Comparison of ENCODE assay signal across 1 cellular context in genomic region chr17:33942414-33942813, GRCh38.
TF ChIP-seq lines count a peak whose summit lies in the region.

No MANE protein-coding gene starts in this region.

TF ChIP-seq in K562, 482 proteins besides CTCF, POLR2A, EP300 and RAD21 (continued from another document and continues in another):
- TF ChIP-seq, protein P1, sequence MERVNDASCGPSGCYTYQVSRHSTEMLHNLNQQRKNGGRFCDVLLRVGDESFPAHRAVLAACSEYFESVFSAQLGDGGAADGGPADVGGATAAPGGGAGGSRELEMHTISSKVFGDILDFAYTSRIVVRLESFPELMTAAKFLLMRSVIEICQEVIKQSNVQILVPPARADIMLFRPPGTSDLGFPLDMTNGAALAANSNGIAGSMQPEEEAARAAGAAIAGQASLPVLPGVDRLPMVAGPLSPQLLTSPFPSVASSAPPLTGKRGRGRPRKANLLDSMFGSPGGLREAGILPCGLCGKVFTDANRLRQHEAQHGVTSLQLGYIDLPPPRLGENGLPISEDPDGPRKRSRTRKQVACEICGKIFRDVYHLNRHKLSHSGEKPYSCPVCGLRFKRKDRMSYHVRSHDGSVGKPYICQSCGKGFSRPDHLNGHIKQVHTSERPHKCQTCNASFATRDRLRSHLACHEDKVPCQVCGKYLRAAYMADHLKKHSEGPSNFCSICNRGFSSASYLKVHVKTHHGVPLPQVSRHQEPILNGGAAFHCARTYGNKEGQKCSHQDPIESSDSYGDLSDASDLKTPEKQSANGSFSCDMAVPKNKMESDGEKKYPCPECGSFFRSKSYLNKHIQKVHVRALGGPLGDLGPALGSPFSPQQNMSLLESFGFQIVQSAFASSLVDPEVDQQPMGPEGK (CRISPR knock-in tag; IDR thresholded peaks at IDR 0.05; ENCODE audit: borderline replicate concordance): no peak
- TF ChIP-seq ZC3H11A (IDR thresholded peaks at IDR 0.05; ENCODE audit: low read depth, low read length) (no peak), RBM15 (IDR thresholded peaks at IDR 0.05; ENCODE audit: insufficient read depth, low read length) (no peak), YBX1 (IDR thresholded peaks at IDR 0.05) (no peak), HDGF (IDR thresholded peaks at IDR 0.05) (no peak), POLR2H (tag; IDR thresholded peaks at IDR 0.05; ENCODE audit: low read depth) (no peak), CREM (IDR thresholded peaks at IDR 0.05; ENCODE audit: low read depth) (0 out of 2 replicates have a peak, but pooled peaks have one; percentile 24), BRD4 (IDR thresholded peaks at IDR 0.05) (no peak), ZNF766 (CRISPR knock-in tag; conservative IDR thresholded peaks at IDR 0.05) (no peak; the same call in 1 of the 2 replicates), FOXK1 (CRISPR knock-in tag; IDR thresholded peaks at IDR 0.05; ENCODE audit: borderline replicate concordance) (no peak), NR1H2 (CRISPR knock-in tag; IDR thresholded peaks at IDR 0.05) (no peak), MAFF (IDR thresholded peaks at IDR 0.05; ENCODE audit: low read length) (peak; percentile 49; the same call in 1 of the 2 replicates), DPF2 (IDR thresholded peaks at IDR 0.05) (peak; percentile 93), KDM1A (IDR thresholded peaks at IDR 0.05) (no peak; a peak in 1 of 4 replicates), TRIM28 (IDR thresholded peaks at IDR 0.05) (no peak), ZBTB2 (IDR thresholded peaks at IDR 0.05) (no peak), ERF (CRISPR knock-in tag; IDR thresholded peaks at IDR 0.05) (no peak), MCM7 (IDR thresholded peaks at IDR 0.05) (no peak), MCM3 (IDR thresholded peaks at IDR 0.05) (no peak), CBX1 (IDR thresholded peaks at IDR 0.05; ENCODE audit: low read depth) (no peak), CEBPZ (IDR thresholded peaks at IDR 0.05; ENCODE audit: borderline replicate concordance, low read depth, low read length) (no peak), LCOR (CRISPR knock-in tag; IDR thresholded peaks at IDR 0.05) (no peak), WHSC1 (IDR thresholded peaks at IDR 0.05; ENCODE audit: low read length) (no peak), NR4A1 (CRISPR knock-in tag; IDR thresholded peaks at IDR 0.05) (no peak), NR4A1 (tag; IDR thresholded peaks at IDR 0.05) (no peak), POLR2B (IDR thresholded peaks at IDR 0.05; ENCODE audit: low read depth, partially characterized antibody) (no peak), ELF4 (CRISPR knock-in tag; IDR thresholded peaks at IDR 0.05) (no peak), ZNF134 (CRISPR knock-in tag; conservative IDR thresholded peaks at IDR 0.05) (no peak), ZNF79 (CRISPR knock-in tag; IDR thresholded peaks at IDR 0.05; ENCODE audit: low read depth) (no peak), CEBPG (CRISPR knock-in tag; IDR thresholded peaks at IDR 0.05) (no peak), CEBPG (tag; conservative IDR thresholded peaks at IDR 0.05 in 1 of 2, IDR thresholded peaks at IDR 0.05 in 1 of 2) (no peak), SIN3B (IDR thresholded peaks at IDR 0.05; ENCODE audit: low read depth) (no peak), RFX5 (IDR thresholded peaks at IDR 0.05; ENCODE audit: low read depth, low read length) (no peak), NFATC3 (IDR thresholded peaks at IDR 0.05) (no peak), SLC30A9 (CRISPR knock-in tag; IDR thresholded peaks at IDR 0.05) (no peak), NCOR1 (IDR thresholded peaks at IDR 0.05) (0 out of 2 replicates have a peak, but pooled peaks have one; percentile 9), BCOR (IDR thresholded peaks at IDR 0.05) (no peak), MCM5 (IDR thresholded peaks at IDR 0.05; ENCODE audit: low read depth) (no peak), FOS (IDR thresholded peaks at IDR 0.05; ENCODE audit: extremely low read depth, insufficient read length) (peak; percentile 78), ZBTB49 (CRISPR knock-in tag; IDR thresholded peaks at IDR 0.05; ENCODE audit: borderline replicate concordance) (no peak), PPARD (CRISPR knock-in tag; IDR thresholded peaks at IDR 0.05) (no peak), ZNF436 (CRISPR knock-in tag; IDR thresholded peaks at IDR 0.05) (no peak), STAG1 (CRISPR knock-in tag; IDR thresholded peaks at IDR 0.05; ENCODE audit: borderline replicate concordance) (no peak), ZNF274 (IDR thresholded peaks at IDR 0.05; ENCODE audit: borderline replicate concordance, low read depth, low read length) (no peak), ZNF830 (CRISPR knock-in tag; IDR thresholded peaks at IDR 0.05) (no peak), ZNF124 (CRISPR knock-in tag; IDR thresholded peaks at IDR 0.05) (no peak), DIDO1 (tag; IDR thresholded peaks at IDR 0.05; ENCODE audit: low read depth) (no peak), C11orf30 (IDR thresholded peaks at IDR 0.05; ENCODE audit: low read depth) (peak; percentile 47; the same call in 1 of the 2 replicates), ZNF408 (CRISPR knock-in tag; IDR thresholded peaks at IDR 0.05; ENCODE audit: low read depth) (no peak), PKNOX1 (IDR thresholded peaks at IDR 0.05) (peak; percentile 98), SRSF9 (IDR thresholded peaks at IDR 0.05; ENCODE audit: borderline replicate concordance, low read depth, low read length) (no peak), HDAC6 (IDR thresholded peaks at IDR 0.05; ENCODE audit: low read depth, low read length) (no peak), NR2C2 (CRISPR knock-in tag; IDR thresholded peaks at IDR 0.05) (no peak), NR2C2 (tag; IDR thresholded peaks at IDR 0.05) (no peak), PCBP2 (IDR thresholded peaks at IDR 0.05; ENCODE audit: low read depth, low read length, poor library complexity, severe bottlenecking) (no peak), ATF1 (CRISPR knock-in tag; IDR thresholded peaks at IDR 0.05) (no peak), ATF1 (tag; IDR thresholded peaks at IDR 0.05) (peak; percentile 80), LARP7 (IDR thresholded peaks at IDR 0.05) (no peak), JUN (IDR thresholded peaks at IDR 0.05; ENCODE audit: borderline replicate concordance, low read depth, low read length) (peak; percentile 99), JUN (CRISPR knock-in tag; IDR thresholded peaks at IDR 0.05; ENCODE audit: borderline replicate concordance) (no peak)
- TF ChIP-seq, protein P2, sequence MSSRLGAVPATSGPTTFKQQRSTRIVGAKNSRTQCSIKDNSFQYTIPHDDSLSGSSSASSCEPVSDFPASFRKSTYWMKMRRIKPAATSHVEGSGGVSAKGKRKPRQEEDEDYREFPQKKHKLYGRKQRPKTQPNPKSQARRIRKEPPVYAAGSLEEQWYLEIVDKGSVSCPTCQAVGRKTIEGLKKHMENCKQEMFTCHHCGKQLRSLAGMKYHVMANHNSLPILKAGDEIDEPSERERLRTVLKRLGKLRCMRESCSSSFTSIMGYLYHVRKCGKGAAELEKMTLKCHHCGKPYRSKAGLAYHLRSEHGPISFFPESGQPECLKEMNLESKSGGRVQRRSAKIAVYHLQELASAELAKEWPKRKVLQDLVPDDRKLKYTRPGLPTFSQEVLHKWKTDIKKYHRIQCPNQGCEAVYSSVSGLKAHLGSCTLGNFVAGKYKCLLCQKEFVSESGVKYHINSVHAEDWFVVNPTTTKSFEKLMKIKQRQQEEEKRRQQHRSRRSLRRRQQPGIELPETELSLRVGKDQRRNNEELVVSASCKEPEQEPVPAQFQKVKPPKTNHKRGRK (tag; IDR thresholded peaks at IDR 0.05): no peak
- TF ChIP-seq, protein P3, sequence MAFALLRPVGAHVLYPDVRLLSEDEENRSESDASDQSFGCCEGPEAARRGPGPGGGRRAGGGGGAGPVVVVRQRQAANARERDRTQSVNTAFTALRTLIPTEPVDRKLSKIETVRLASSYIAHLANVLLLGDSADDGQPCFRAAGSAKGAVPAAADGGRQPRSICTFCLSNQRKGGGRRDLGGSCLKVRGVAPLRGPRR (CRISPR knock-in tag; IDR thresholded peaks at IDR 0.05): no peak
- TF ChIP-seq, protein P4, sequence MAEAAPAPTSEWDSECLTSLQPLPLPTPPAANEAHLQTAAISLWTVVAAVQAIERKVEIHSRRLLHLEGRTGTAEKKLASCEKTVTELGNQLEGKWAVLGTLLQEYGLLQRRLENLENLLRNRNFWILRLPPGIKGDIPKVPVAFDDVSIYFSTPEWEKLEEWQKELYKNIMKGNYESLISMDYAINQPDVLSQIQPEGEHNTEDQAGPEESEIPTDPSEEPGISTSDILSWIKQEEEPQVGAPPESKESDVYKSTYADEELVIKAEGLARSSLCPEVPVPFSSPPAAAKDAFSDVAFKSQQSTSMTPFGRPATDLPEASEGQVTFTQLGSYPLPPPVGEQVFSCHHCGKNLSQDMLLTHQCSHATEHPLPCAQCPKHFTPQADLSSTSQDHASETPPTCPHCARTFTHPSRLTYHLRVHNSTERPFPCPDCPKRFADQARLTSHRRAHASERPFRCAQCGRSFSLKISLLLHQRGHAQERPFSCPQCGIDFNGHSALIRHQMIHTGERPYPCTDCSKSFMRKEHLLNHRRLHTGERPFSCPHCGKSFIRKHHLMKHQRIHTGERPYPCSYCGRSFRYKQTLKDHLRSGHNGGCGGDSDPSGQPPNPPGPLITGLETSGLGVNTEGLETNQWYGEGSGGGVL (CRISPR knock-in tag; IDR thresholded peaks at IDR 0.05): no peak
- TF ChIP-seq, protein P5, sequence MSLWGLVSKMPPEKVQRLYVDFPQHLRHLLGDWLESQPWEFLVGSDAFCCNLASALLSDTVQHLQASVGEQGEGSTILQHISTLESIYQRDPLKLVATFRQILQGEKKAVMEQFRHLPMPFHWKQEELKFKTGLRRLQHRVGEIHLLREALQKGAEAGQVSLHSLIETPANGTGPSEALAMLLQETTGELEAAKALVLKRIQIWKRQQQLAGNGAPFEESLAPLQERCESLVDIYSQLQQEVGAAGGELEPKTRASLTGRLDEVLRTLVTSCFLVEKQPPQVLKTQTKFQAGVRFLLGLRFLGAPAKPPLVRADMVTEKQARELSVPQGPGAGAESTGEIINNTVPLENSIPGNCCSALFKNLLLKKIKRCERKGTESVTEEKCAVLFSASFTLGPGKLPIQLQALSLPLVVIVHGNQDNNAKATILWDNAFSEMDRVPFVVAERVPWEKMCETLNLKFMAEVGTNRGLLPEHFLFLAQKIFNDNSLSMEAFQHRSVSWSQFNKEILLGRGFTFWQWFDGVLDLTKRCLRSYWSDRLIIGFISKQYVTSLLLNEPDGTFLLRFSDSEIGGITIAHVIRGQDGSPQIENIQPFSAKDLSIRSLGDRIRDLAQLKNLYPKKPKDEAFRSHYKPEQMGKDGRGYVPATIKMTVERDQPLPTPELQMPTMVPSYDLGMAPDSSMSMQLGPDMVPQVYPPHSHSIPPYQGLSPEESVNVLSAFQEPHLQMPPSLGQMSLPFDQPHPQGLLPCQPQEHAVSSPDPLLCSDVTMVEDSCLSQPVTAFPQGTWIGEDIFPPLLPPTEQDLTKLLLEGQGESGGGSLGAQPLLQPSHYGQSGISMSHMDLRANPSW (CRISPR knock-in tag; IDR thresholded peaks at IDR 0.05): no peak
